Comparison of ENCODE assay signal across 8 cellular contexts in genomic region chr17:76623271-76624146, GRCh38. TPM values are rescaled to one million over a fixed set of nuclear protein-coding genes. Genes with fewer than 3 reads are reported as not detected.
DNase-seq lines count a peak whose midpoint lies in the region; ATAC-seq and TF ChIP-seq lines count a peak whose summit lies in the region.

No MANE protein-coding gene starts in this region.

- no peak overlapping the region for H3K4me3 ChIP-seq in right atrium auricular region

- DNase-seq in GM10248 (ENCODE audit: extremely low spot score) (peak; percentile 86), NCI-H1105 treated with DMSO at 0.1 percent for 48 hours (lab: John Stamatoyannopoulos, UW) (peak; percentile 62), T-helper 9 cell (peak; percentile 72), amygdala (lab: John Stamatoyannopoulos, UW) (peak in 48 of 56 donors; percentile 1 to 81 (median 34)), right atrium auricular region (ENCODE audit: low spot score) (peak; percentile 82), sciatic nerve (ENCODE audit: low spot score) (peak; percentile 89)

- CTCF ChIA-PET in GM10248 (lab: Yijun Ruan, JAX): interaction anchor here (0.7 to 5.6 kb wide), 40 partner anchors 10 to 540 kb away, joined by 3 to 109 read pairs (median 5); partner anchors contain the start of genes PRCD, ST6GALNAC2 and UBE2O

- TF ChIP-seq CTCF in GM10248 (IDR thresholded peaks at IDR 0.05; ENCODE audit: control extremely low read depth, extremely low read depth, low read depth, missing control alignments) (peak; percentile 95), right atrium auricular region (IDR thresholded peaks at IDR 0.05) (peak; percentile 92 to 95)

- POLR2A ChIA-PET in GM10248 (lab: Yijun Ruan, JAX): no interaction called here

- H3K27me3 ChIP-seq in right atrium auricular region: no peaks in the 10 kb centered on the region

- H3K4me1 ChIP-seq in right atrium auricular region: peaks cover 0 to 3% of the 10 kb centered on the region in 2 donors

- no peaks in the 10 kb centered on the region for H3K36me3 ChIP-seq in right atrium auricular region

- H3K27ac ChIP-seq in right atrium auricular region: no peak overlapping the region

- no peaks in the 10 kb centered on the region for H3K9me3 ChIP-seq in right atrium auricular region

- intact Hi-C loops in sciatic nerve (cut with DNase I): no loop called here

- ATAC-seq in sciatic nerve (peak; percentile 92), HG03439 (IDR thresholded peaks at IDR 0.05; ENCODE audit: unreplicated experiment) (no peak), GM21529 (IDR thresholded peaks at IDR 0.05; ENCODE audit: unreplicated experiment) (no peak)

RNA-seq across cellular contexts. Expression of gene ST6GALNAC1, which starts 20.0 kb away (rescaled TPM):
- total RNA-seq in right atrium auricular region: 1 to 10 TPM; 2.4 to 7.1 TPM
- total RNA-seq in sciatic nerve: 1.8 TPM

RNA-seq across cellular contexts. Expression of gene ST6GALNAC2, which starts 37.8 kb away (rescaled TPM):
- total RNA-seq in right atrium auricular region (1 to 10 TPM; 4.5 to 6.4 TPM), sciatic nerve (104 TPM)

Comparison
In these comparisons a context has a peak if more than half of its experiments do, and no peak if none do; other contexts are left out.
1. DNase-seq: peak in every context shown above with its lines; median percentile 89 in sciatic nerve; 86 in GM10248; 82 in right atrium auricular region; 72 in T-helper 9 cell; 62 in NCI-H1105 treated with DMSO at 0.1 percent for 48 hours; 34 in amygdala.
2. RNA of gene ST6GALNAC2, which starts 37.8 kb away (total RNA-seq): 104 TPM in sciatic nerve (single experiment); 4.5 to 6.4 TPM in right atrium auricular region; every median in the first group is over 10 times any median in the second.